ENCODE assay signal across 8 cellular contexts in genomic region chr9:27572566-27572917, GRCh38. TPM values are rescaled to one million over a fixed set of nuclear protein-coding genes. Genes with fewer than 3 reads are reported as not detected.
DNase-seq lines count a peak whose midpoint lies in the region; ATAC-seq and TF ChIP-seq lines count a peak whose summit lies in the region.

No MANE protein-coding gene starts in this region.

- H3K4me3 ChIP-seq in coronary artery: peak overlapping the region; percentile 81
- peak overlapping the region; percentile 75 to 88 for H3K4me3 ChIP-seq in stomach smooth muscle (ENCODE audit: low read length in 2 of 2)

- peak; percentile 21 for DNase-seq in NCI-H2107 treated with DMSO at 0.1 percent for 48 hours (lab: John Stamatoyannopoulos, UW; ENCODE audit: unreplicated experiment)
- DNase-seq in NCI-H2107 (lab: John Stamatoyannopoulos, UW): no peak
- DNase-seq in SHP77 treated with DMSO at 0.1 percent for 48 hours (lab: John Stamatoyannopoulos, UW): peak; percentile 19
- DNase-seq in coronary artery (ENCODE audit: low spot score): no peak
- no peak for DNase-seq in left lobe of liver (ENCODE audit: low spot score)

- ATAC-seq in GM21360 (IDR thresholded peaks at IDR 0.05; ENCODE audit: unreplicated experiment): peak; percentile 42
- ATAC-seq in HG03565 (IDR thresholded peaks at IDR 0.05; ENCODE audit: unreplicated experiment): peak; percentile 40
- peak; percentile 37 for ATAC-seq in left lobe of liver

- peak overlapping the region; percentile 85 to 89 for H3K9ac ChIP-seq in stomach smooth muscle (ENCODE audit: low read length in 2 of 2)

- H3K27me3 ChIP-seq in stomach smooth muscle (ENCODE audit: control insufficient read depth in 1 of 2, insufficient read depth in 2 of 2, low read length in 2 of 2): no peaks in the 10 kb centered on the region

- H3K9me3 ChIP-seq in stomach smooth muscle (ENCODE audit: control insufficient read depth in 2 of 2, low read length in 2 of 2): no peaks in the 10 kb centered on the region

- no peak for TF ChIP-seq CTCF in coronary artery (IDR thresholded peaks at IDR 0.05)

- no peaks in the 10 kb centered on the region for H3K36me3 ChIP-seq in stomach smooth muscle (ENCODE audit: control insufficient read depth in 2 of 2, insufficient read depth in 2 of 2, low read length in 2 of 2)

- peak overlapping the region; percentile 97 for H3K27ac ChIP-seq in coronary artery
- peak overlapping the region; percentile 94 for H3K27ac ChIP-seq in stomach smooth muscle (ENCODE audit: low read length)

- H3K4me1 ChIP-seq in stomach smooth muscle (ENCODE audit: control insufficient read depth, insufficient read depth, low read length): peaks cover 9% of the 10 kb centered on the region

RNA-seq across cellular contexts. Expression of gene C9orf72, which starts 0.7 kb away (rescaled TPM):
- total RNA-seq in left lobe of liver: 5.6 TPM

RNA-seq across cellular contexts. Expression of gene MOB3B, which starts 42.9 kb away (rescaled TPM):
- total RNA-seq in left lobe of liver: 0.91 TPM

RNA-seq across cellular contexts. Expression of gene IFNK, which starts 48.5 kb away (rescaled TPM):
- total RNA-seq in left lobe of liver: not detected

Comparison
In these comparisons a context has a peak if more than half of its experiments do, and no peak if none do; other contexts are left out.
1. DNase-seq: peak in NCI-H2107 treated with DMSO at 0.1 percent for 48 hours (single experiment) and SHP77 treated with DMSO at 0.1 percent for 48 hours (single experiment); none in NCI-H2107 (single experiment), coronary artery (single experiment) and left lobe of liver (single experiment).
2. Peak in every context shown above with its lines, with median percentiles within 50 percentile points of each other: ATAC-seq.